In the genomic region with DNA sequence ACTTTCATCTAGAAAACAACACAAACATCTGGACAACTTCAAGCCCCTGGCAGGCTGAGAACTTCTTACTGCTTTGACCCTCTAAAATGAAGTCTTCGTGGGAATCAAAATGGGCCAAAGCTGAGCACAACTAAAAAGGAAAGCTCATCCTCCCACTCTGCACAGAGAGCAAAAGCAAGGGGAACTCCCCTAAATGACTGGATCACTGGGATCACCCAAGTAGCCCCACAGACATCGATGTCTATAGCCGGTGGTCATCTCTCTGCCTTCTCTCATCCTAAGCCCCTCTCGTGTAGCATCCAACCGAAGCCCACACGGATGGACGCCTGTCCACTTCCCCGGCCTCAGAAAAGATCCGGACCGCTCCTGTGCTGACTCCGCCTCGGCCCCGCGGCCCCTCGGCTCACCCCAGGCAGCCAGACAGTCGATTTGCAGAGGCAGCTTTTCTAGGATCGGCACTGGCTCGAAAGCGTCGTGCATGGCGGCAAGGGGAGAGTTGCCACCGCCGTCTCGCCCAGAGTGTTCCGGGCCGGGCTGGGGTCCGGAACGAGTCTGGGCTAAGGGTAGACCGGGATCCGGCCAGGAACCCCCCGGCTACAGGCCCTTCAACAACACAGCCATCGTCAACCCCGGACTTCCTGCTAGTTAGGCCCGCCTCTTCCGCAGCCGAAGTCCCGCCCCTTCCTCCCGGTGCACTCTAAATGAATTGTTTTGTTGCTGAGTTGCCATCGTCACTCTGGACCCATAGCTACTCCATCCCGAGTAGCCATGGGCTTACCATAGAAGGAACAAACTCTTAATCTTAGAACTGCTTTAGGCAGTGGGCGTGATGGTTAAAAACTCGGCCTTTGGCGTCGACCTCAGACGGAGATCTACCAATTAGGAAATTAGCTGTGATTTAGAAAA, we compare ENCODE assay signal across 8 cellular contexts. TPM values are rescaled to one million over a fixed set of nuclear protein-coding genes. Genes with fewer than 3 reads are reported as not detected.
DNase-seq lines count a peak whose midpoint lies in the region; ATAC-seq and TF ChIP-seq lines count a peak whose summit lies in the region.

A gene with protein sequence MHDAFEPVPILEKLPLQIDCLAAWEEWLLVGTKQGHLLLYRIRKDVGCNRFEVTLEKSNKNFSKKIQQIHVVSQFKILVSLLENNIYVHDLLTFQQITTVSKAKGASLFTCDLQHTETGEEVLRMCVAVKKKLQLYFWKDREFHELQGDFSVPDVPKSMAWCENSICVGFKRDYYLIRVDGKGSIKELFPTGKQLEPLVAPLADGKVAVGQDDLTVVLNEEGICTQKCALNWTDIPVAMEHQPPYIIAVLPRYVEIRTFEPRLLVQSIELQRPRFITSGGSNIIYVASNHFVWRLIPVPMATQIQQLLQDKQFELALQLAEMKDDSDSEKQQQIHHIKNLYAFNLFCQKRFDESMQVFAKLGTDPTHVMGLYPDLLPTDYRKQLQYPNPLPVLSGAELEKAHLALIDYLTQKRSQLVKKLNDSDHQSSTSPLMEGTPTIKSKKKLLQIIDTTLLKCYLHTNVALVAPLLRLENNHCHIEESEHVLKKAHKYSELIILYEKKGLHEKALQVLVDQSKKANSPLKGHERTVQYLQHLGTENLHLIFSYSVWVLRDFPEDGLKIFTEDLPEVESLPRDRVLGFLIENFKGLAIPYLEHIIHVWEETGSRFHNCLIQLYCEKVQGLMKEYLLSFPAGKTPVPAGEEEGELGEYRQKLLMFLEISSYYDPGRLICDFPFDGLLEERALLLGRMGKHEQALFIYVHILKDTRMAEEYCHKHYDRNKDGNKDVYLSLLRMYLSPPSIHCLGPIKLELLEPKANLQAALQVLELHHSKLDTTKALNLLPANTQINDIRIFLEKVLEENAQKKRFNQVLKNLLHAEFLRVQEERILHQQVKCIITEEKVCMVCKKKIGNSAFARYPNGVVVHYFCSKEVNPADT (minus strand): TSS at position 631 of the 906 bp plus-strand sequence. CDS start 151 bp downstream, at position 480.

- in situ Hi-C loops in transverse colon (cut with MboI; ENCODE audit: low pct_ligation_motif_present in 1 of 4, low pct_unique_long_range_greater_than_20kb in 1 of 4, low sequenced_read_pairs in 3 of 4) = no loop called here

- H3K4me1 ChIP-seq in adrenal gland (replicated peaks in 1 of 2) (peaks cover 7 to 27% of the 10 kb centered on the region in 2 donors), heart right ventricle (peaks cover 2 to 31% (median 21%) of the 10 kb centered on the region in 9 donors), transverse colon (peaks cover 0 to 28% (median 10%) of the 10 kb centered on the region in 4 donors)

- TF ChIP-seq EP300 in transverse colon (IDR thresholded peaks at IDR 0.05; ENCODE audit: low read depth) = no peak

- H3K9me3 ChIP-seq in adrenal gland (replicated peaks in 1 of 3) (no peaks in the 10 kb centered on the region), heart right ventricle (no peaks in the 10 kb centered on the region), transverse colon (no peaks in the 10 kb centered on the region)

- peaks cover 0 to 20% of the 10 kb centered on the region in 2 donors for H3K36me3 ChIP-seq in adrenal gland (replicated peaks in 1 of 2)
- peaks cover 0 to 47% (median 19%) of the 10 kb centered on the region in 9 donors for H3K36me3 ChIP-seq in heart right ventricle
- peaks cover 0 to 24% (median 14%) of the 10 kb centered on the region in 4 donors for H3K36me3 ChIP-seq in transverse colon

- WGBS in adrenal gland, 4 donors = 1 to 5% (median 2%) methylated on average over 26 to 45 of the region's 45 CpGs
- 1% methylated on average over 45 of the region's 45 CpGs for WGBS in heart right ventricle, 2 donors
- WGBS in transverse colon (ENCODE audit: low coverage in 1 of 2), 2 donors = 2% methylated on average over 41 of the region's 45 CpGs; no CpG with 5 or more reads in 1 of the 2 donors

- intact Hi-C loops in adrenal gland (cut with DNase I) = no loop called here
- intact Hi-C loops in heart right ventricle (cut with DNase I) = no loop called here
- intact Hi-C loops in transverse colon (cut with DNase I; ENCODE audit: low total_unique reads) = no loop called here

- TF ChIP-seq POLR2A in adrenal gland (IDR thresholded peaks at IDR 0.05) (peak in 1 of 2 donors; percentile 69), transverse colon (IDR thresholded peaks at IDR 0.05) (peak; percentile 76)

- H3K4me3 ChIP-seq in GM12875 (ENCODE audit: low read depth, low read length) (peak within 1 kb of the TSS; percentile 94), adrenal gland (peak within 1 kb of the TSS; percentile 67 to 97 (median 91)), heart right ventricle (peak within 1 kb of the TSS; percentile 70 to 98 (median 84)), transverse colon (peak within 1 kb of the TSS; percentile 64 to 98 (median 76))

- TF ChIP-seq CTCF in GM12875 (IDR thresholded peaks at IDR 0.05; ENCODE audit: borderline replicate concordance, insufficient read depth, low read depth, low read length) (no peak), adrenal gland (IDR thresholded peaks at IDR 0.05) (no peak), heart right ventricle (IDR thresholded peaks at IDR 0.05) (no peak), transverse colon (IDR thresholded peaks at IDR 0.05) (no peak)

- DNase-seq in NCI-H1436 treated with DMSO at 0.1 percent for 48 hours (lab: John Stamatoyannopoulos, UW) = peak; percentile 32
- peak; percentile 56 to 86 (median 71) for DNase-seq in T-helper 1 cell
- DNase-seq in adrenal gland = peak; percentile 73 to 93 (median 85)
- DNase-seq in heart right ventricle = peak; percentile 86 to 89
- peak; percentile 81 for DNase-seq in pons (ENCODE audit: low spot score)
- peak; percentile 86 for DNase-seq in transverse colon

- H3K27me3 ChIP-seq in adrenal gland (no peaks in the 10 kb centered on the region), heart right ventricle (no peaks in the 10 kb centered on the region), transverse colon (no peaks in the 10 kb centered on the region)

- peak within 1 kb of the TSS in 4 of 5 donors; percentile 59 to 91 (median 76) for H3K27ac ChIP-seq in adrenal gland
- H3K27ac ChIP-seq in heart right ventricle = peak within 1 kb of the TSS; percentile 49 to 91 (median 84)
- peak within 1 kb of the TSS; percentile 81 to 92 (median 84) for H3K27ac ChIP-seq in transverse colon

- peak; percentile 88 for ATAC-seq in HG02763 (IDR thresholded peaks at IDR 0.05; ENCODE audit: unreplicated experiment)
- peak; percentile 96 to 99 (median 98) for ATAC-seq in heart right ventricle

RNA-seq across cellular contexts. Expression of the gene that starts here (rescaled TPM):
- total RNA-seq in adrenal gland (100 to 1,000 TPM in 2 of 8 donors, 10 to 100 TPM in 6; 47.3 to 159 (median 72.2) TPM), heart right ventricle (10 to 100 TPM; 34.8 to 55.0 (median 49.2) TPM), transverse colon (100 to 1,000 TPM; 105 to 354 (median 153) TPM)
- polyA plus RNA-seq in adrenal gland (10 to 100 TPM; 42.4 to 92.7 (median 72.7) TPM), heart right ventricle (10 to 100 TPM; 24.9 to 33.9 TPM)

Comparison
In these comparisons a context has a peak if more than half of its experiments do, and no peak if none do; other contexts are left out.
1. Peak in every context shown above with its lines: DNase-seq, ATAC-seq, H3K4me3 ChIP-seq and H3K27ac ChIP-seq.
2. DNase-seq: peak in every context shown above with its lines; median percentile 88 in heart right ventricle; 86 in transverse colon; 85 in adrenal gland; 81 in pons; 71 in T-helper 1 cell; 32 in NCI-H1436 treated with DMSO at 0.1 percent for 48 hours.